In the genomic region with DNA sequence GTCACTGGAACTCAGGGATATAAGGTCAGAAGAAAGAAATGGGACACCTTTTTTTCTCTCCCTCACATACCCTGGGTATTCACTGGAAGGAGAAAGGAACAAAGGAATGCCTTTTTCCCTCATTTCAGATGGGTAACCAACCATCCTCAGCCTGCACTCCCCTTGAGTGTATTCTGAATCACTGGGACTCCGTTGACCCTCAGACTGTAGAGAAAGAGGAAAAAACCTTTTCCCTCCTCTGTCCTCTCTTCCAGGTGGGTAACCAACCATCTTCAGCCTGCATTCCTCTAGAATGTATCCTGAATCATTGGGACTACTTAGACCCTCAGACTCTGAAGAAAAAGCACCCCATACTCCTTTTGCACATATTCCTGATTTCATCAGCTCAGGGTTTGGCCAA, we compare ENCODE assay signal across 26 cellular contexts. TPM values are rescaled to one million over a fixed set of nuclear protein-coding genes. Genes with fewer than 3 reads are reported as not detected.
DNase-seq lines count a peak whose midpoint lies in the region; ATAC-seq and TF ChIP-seq lines count a peak whose summit lies in the region.
"Had no signal": no experiment of that assay in that cellular context is flagged by ENCODE, and none has a peak within 500 bp of the region (broad histone marks: within the 10 kb centered on the region; RNA-seq: fewer than 3 reads in every experiment).

No MANE protein-coding gene starts in this region.

- CTCF ChIA-PET in mammary epithelial cell (lab: Charles Lee; ENCODE audit: low non-redundant PET): no interaction called here

- intact Hi-C loops in mammary epithelial cell (cut with micrococcal nuclease): no loop called here

- H3K27me3 ChIP-seq in mammary epithelial cell (ENCODE audit: insufficient read depth, low read length): no peaks in the 10 kb centered on the region
- H3K27me3 ChIP-seq: BE2C; BLaER1 treated with 17β-estradiol and CSF1 and Interleukin-3, amounts not matched to agents 10 nM and 100 nM had no signal

- DNase-seq in Caki2 (ENCODE audit: low read depth): peak; percentile 47
- DNase-seq in mammary epithelial cell: no peak
- DNase-seq in glomerular visceral epithelial cell (ENCODE audit: extremely low spot score): peak; percentile 19
- DNase-seq in kidney tubule cell (ENCODE audit: low spot score): peak; percentile 88
- DNase-seq in NOMO-1 treated with dmso at 0.1 percent for 144 hours (lab: John Stamatoyannopoulos, UW; ENCODE audit: unreplicated experiment): no peak
- DNase-seq: 8988T; ACHN; AML-193; BE2C; Calu3; CD4-positive, alpha-beta T cell; CD8-positive, alpha-beta memory T cell; DMS53; DMS79 treated with DMSO at 0.1 percent for 48 hours; GF-D8; H9 had no signal

- no peak overlapping the region for H2AFZ ChIP-seq in mammary epithelial cell (ENCODE audit: low read depth, low read length)
- H2AFZ ChIP-seq: GM23338 had no signal

- H3K36me3 ChIP-seq in mammary epithelial cell (ENCODE audit: insufficient read depth, low read length): no peaks in the 10 kb centered on the region
- H3K36me3 ChIP-seq: BE2C; BLaER1 treated with 17β-estradiol and CSF1 and Interleukin-3, amounts not matched to agents 10 nM and 100 nM had no signal

- TF ChIP-seq CTCF in mammary epithelial cell (conservative IDR thresholded peaks at IDR 0.05 in 1 of 2, IDR thresholded peaks at IDR 0.05 in 1 of 2; ENCODE audit: extremely low read depth in 1 of 2, insufficient read depth in 1 of 2, low read depth in 1 of 2, low read length in 2 of 2): no peak

- in situ Hi-C loops in Caki2 (cut with HindIII; ENCODE audit: low pct_unique_long_range_greater_than_20kb, low sequenced_read_pairs) (no loop called here), mammary epithelial cell (cut with MboI; ENCODE audit: low sequenced_read_pairs in 2 of 2) (no loop called here)

- ATAC-seq in HG03571 (IDR thresholded peaks at IDR 0.05; ENCODE audit: unreplicated experiment) (no peak), HG02763 (IDR thresholded peaks at IDR 0.05; ENCODE audit: unreplicated experiment) (no peak)
- ATAC-seq: A549, GM23338, HCT116 had no signal

- no peak overlapping the region for H3K4me3 ChIP-seq in mammary epithelial cell (replicated peaks in 1 of 3; ENCODE audit: insufficient read depth in 1 of 3, low read depth in 2 of 3, low read length in 3 of 3)
- H3K4me3 ChIP-seq: A549; BLaER1 treated with 17β-estradiol and CSF1 and Interleukin-3, amounts not matched to agents 10 nM and 100 nM; GM23338 had no signal

- H3K4me1 ChIP-seq in mammary epithelial cell (ENCODE audit: insufficient read depth, low read length): peaks cover 48% of the 10 kb centered on the region
- H3K4me1 ChIP-seq: A549, BE2C had no signal

- no peaks in the 10 kb centered on the region for H3K9me3 ChIP-seq in mammary epithelial cell (replicated peaks; ENCODE audit: insufficient read depth, low read length)
- H3K9me3 ChIP-seq: A549, BE2C had no signal

- no TSS peak for BruUV-seq in mammary epithelial cell (replicated peaks; lab: Mats Ljungman, UMichigan)

- no peak overlapping the region for H3K9ac ChIP-seq in mammary epithelial cell (ENCODE audit: insufficient read depth, low read length)
- H3K9ac ChIP-seq: BLaER1 treated with 17β-estradiol and CSF1 and Interleukin-3, amounts not matched to agents 10 nM and 100 nM had no signal

- H3K4me2 ChIP-seq in mammary epithelial cell (ENCODE audit: insufficient read depth, low read depth, low read length): peak overlapping the region; percentile 75
- H3K4me2 ChIP-seq: A549, GM23338 had no signal

- dilution Hi-C loops in mammary epithelial cell (cut with HindIII; ENCODE audit: low sequenced_read_pairs): no loop called here

- no peaks in the 10 kb centered on the region for H4K20me1 ChIP-seq in mammary epithelial cell (ENCODE audit: insufficient read depth, low read length)
- H4K20me1 ChIP-seq: BLaER1 treated with 17β-estradiol and CSF1 and Interleukin-3, amounts not matched to agents 10 nM and 100 nM had no signal

- WGBS in mammary epithelial cell (ENCODE audit: low coverage, missing lambda C conversion rate): 100% methylated on average over 1 of the region's 1 CpG

- H3K27ac ChIP-seq in mammary epithelial cell (ENCODE audit: insufficient read depth, low read depth, low read length): peak overlapping the region; percentile 84
- H3K27ac ChIP-seq: A549; BLaER1 treated with 17β-estradiol and CSF1 and Interleukin-3, amounts not matched to agents 10 nM and 100 nM had no signal

- no peaks in the 10 kb centered on the region for H3K79me2 ChIP-seq in mammary epithelial cell (ENCODE audit: insufficient read depth, low read length)

RNA-seq across cellular contexts. Expression of a gene that starts 11.4 kb away (rescaled TPM):
- not detected in 2 replicates for total RNA-seq in Caki2 (2014; rRNA removed; shearing (Covaris generic); ENCODE audit: low replicate concordance)
- not detected for total RNA-seq in mammary epithelial cell
- polyA plus RNA-seq in mammary epithelial cell: not detected
- polyA minus RNA-seq in mammary epithelial cell: not detected
- total RNA-seq: Calu3; CD4-positive, alpha-beta T cell; CD8-positive, alpha-beta memory T cell; Daoy; G401; GM23338; H4 had no signal
- polyA plus RNA-seq: A549; CD14-positive monocyte; CD8-positive, alpha-beta memory T cell had no signal

Comparison
In these comparisons a context has a peak if more than half of its experiments do, and no peak if none do; other contexts are left out.
1. DNase-seq: peak in Caki2 (single experiment), glomerular visceral epithelial cell (single experiment) and kidney tubule cell (single experiment); none in mammary epithelial cell (single experiment) and NOMO-1 treated with dmso at 0.1 percent for 144 hours (single experiment).